In genomic region chr9:120482424-120483186, GRCh38 we compare ENCODE assay signal across 21 cellular contexts.
DNase-seq lines count a peak whose midpoint lies in the region; ATAC-seq and TF ChIP-seq lines count a peak whose summit lies in the region.
"Had no signal": no experiment of that assay in that cellular context is flagged by ENCODE, and none has a peak within 500 bp of the region (broad histone marks: within the 10 kb centered on the region; RNA-seq: fewer than 3 reads in every experiment).

No MANE protein-coding gene starts in this region.

- no peaks in the 10 kb centered on the region for H3K4me1 Mint-ChIP-seq in activated T-cell treated with anti-CD3 and anti-CD28 coated beads, Interleukin-2, amount 50 U/mL, for 72 hours (ENCODE audit: low read depth)
- H3K4me1 Mint-ChIP-seq: IgD-negative memory B cell had no signal

- H3K4me1 ChIP-seq in stomach smooth muscle (ENCODE audit: control insufficient read depth, insufficient read depth, low read length): peaks cover 30% of the 10 kb centered on the region

- H3K36me3 ChIP-seq in stomach smooth muscle (ENCODE audit: control insufficient read depth in 2 of 2, insufficient read depth in 2 of 2, low read length in 2 of 2): peaks cover 0 to 7% of the 10 kb centered on the region in 2 donors

- ATAC-seq in activated T-cell treated with anti-CD3 and anti-CD28 coated beads, Interleukin-2, amount 50 U/mL, for 72 hours (replicated peaks in 1 of 2): no peak
- peak; percentile 84 for ATAC-seq in left ventricle myocardium superior
- no peak for ATAC-seq in GM18505 (IDR thresholded peaks at IDR 0.05; ENCODE audit: unreplicated experiment)
- ATAC-seq: CD8-positive, alpha-beta T cell had no signal

- no peak for DNase-seq in activated T-cell treated with anti-CD3 and anti-CD28 coated beads, Interleukin-2, amount 50 U/mL, for 72 hours
- no peak for DNase-seq in activated T-cell treated with anti-CD3 and anti-CD28 coated beads for 4 hours
- peak; percentile 49 for DNase-seq in astrocyte of the spinal cord (ENCODE audit: low read depth, low spot score)
- DNase-seq in left ventricle myocardium superior: peak; percentile 64
- DNase-seq in foreskin melanocyte: no peak
- no peak for DNase-seq in stimulated activated CD4-positive, alpha-beta T cell treated with anti-CD3 and anti-CD28 coated beads, Interleukin-4, amount 100 ng/mL, for 4 hours
- DNase-seq: ACHN; activated CD4-positive, CD25-positive, alpha-beta regulatory T cell treated with anti-CD3 and anti-CD28 coated beads, Interleukin-2, amount 50 U/mL, for 72 hours; CD8-positive, alpha-beta T cell; glutamatergic neuron; HCEC 1CT; mesendoderm; NCI-H2171 treated with DMSO at 0.1 percent for 48 hours; small intestine; stimulated activated naive CD4-positive, alpha-beta T cell; T-helper 2 cell had no signal

- H3K27me3 ChIP-seq in stomach smooth muscle (ENCODE audit: control insufficient read depth in 1 of 2, insufficient read depth in 2 of 2, low read length in 2 of 2): no peaks in the 10 kb centered on the region
- H3K27me3 ChIP-seq: cardiac muscle cell had no signal

- in situ Hi-C loops in astrocyte of the spinal cord (cut with HindIII; ENCODE audit: low sequenced_read_pairs): no loop called here

- H3K9me3 Mint-ChIP-seq in activated T-cell treated with anti-CD3 and anti-CD28 coated beads, Interleukin-2, amount 50 U/mL, for 72 hours: no peaks in the 10 kb centered on the region
- H3K9me3 Mint-ChIP-seq: CD8-positive, alpha-beta T cell; IgD-negative memory B cell had no signal

- intact Hi-C loops in left ventricle myocardium superior (cut with micrococcal nuclease): no loop called here

- H3K27ac Mint-ChIP-seq in activated T-cell treated with anti-CD3 and anti-CD28 coated beads, Interleukin-2, amount 50 U/mL, for 72 hours: peak overlapping the region; percentile 21
- H3K27ac Mint-ChIP-seq: activated naive CD8-positive, alpha-beta T cell; CD8-positive, alpha-beta T cell; IgD-negative memory B cell had no signal

- H3K27ac ChIP-seq in stomach smooth muscle (ENCODE audit: low read length): peak overlapping the region; percentile 53
- H3K27ac ChIP-seq: cardiac muscle cell had no signal

- H3K9me3 ChIP-seq in stomach smooth muscle (ENCODE audit: control insufficient read depth in 2 of 2, low read length in 2 of 2): no peaks in the 10 kb centered on the region

- TF ChIP-seq POLR2A in GM18505 (IDR thresholded peaks at IDR 0.05; ENCODE audit: borderline replicate concordance, extremely low read depth, insufficient read depth, insufficient read length): no peak

- no peaks in the 10 kb centered on the region for H3K27me3 Mint-ChIP-seq in activated T-cell treated with anti-CD3 and anti-CD28 coated beads, Interleukin-2, amount 50 U/mL, for 72 hours (ENCODE audit: low read depth)
- H3K27me3 Mint-ChIP-seq: activated naive CD8-positive, alpha-beta T cell; IgD-negative memory B cell had no signal

- TF ChIP-seq CTCF in astrocyte of the spinal cord (IDR thresholded peaks at IDR 0.05; ENCODE audit: low read depth, low read length): no peak

- H3K9ac ChIP-seq in stomach smooth muscle (ENCODE audit: low read length in 2 of 2): no peak overlapping the region

- peaks cover 6 to 18% of the 10 kb centered on the region in 2 donors for H3K36me3 Mint-ChIP-seq in activated T-cell treated with anti-CD3 and anti-CD28 coated beads, Interleukin-2, amount 50 U/mL, for 72 hours (ENCODE audit: insufficient read depth in 2 of 2)

- no peak overlapping the region for H3K4me3 Mint-ChIP-seq in activated T-cell treated with anti-CD3 and anti-CD28 coated beads, Interleukin-2, amount 50 U/mL, for 72 hours
- H3K4me3 Mint-ChIP-seq: activated naive CD8-positive, alpha-beta T cell; CD8-positive, alpha-beta T cell had no signal

- H3K4me3 ChIP-seq in astrocyte of the spinal cord (ENCODE audit: low read depth, low read length) (no peak overlapping the region), stomach smooth muscle (ENCODE audit: low read length in 2 of 2) (no peak overlapping the region)
- H3K4me3 ChIP-seq: cardiac muscle cell had no signal

Comparison
In these comparisons a context has a peak if more than half of its experiments do, and no peak if none do; other contexts are left out.
1. DNase-seq: peak in astrocyte of the spinal cord (single experiment) and left ventricle myocardium superior (single experiment); none in activated T-cell treated with anti-CD3 and anti-CD28 coated beads, Interleukin-2, amount 50 U/mL, for 72 hours (0 of 2), activated T-cell treated with anti-CD3 and anti-CD28 coated beads for 4 hours (single experiment), foreskin melanocyte (single experiment) and stimulated activated CD4-positive, alpha-beta T cell treated with anti-CD3 and anti-CD28 coated beads, Interleukin-4, amount 100 ng/mL, for 4 hours (0 of 2).